ENCODE assay signal across 23 cellular contexts in the genomic region with DNA sequence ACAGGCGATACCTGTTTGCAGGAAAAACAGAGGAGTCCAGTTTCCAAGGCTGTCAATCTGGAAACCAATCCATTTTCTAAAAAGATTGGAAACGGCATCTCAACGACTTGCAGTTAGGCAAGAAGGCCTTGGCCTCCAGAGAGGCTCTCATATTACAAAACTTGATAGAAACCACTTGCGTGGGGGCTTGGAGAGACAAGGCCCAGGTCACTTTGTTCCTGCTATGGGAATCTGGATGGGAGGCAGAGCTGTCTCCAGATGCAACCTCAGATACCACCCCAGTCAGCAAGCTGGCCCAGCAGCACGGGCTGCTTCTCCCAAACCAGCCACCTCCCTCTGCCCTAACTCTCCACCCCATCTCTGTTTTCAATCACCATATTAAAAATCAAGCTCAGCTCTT.
"Had no signal": no experiment of that assay in that cellular context is flagged by ENCODE, and none has a peak within 500 bp of the region (broad histone marks: within the 10 kb centered on the region; RNA-seq: fewer than 3 reads in every experiment).

No MANE protein-coding gene starts in this region.

- DNase-seq: colonic mucosa; dermis blood vessel endothelial cell; effector CD4-positive, alpha-beta T cell; endodermal cell; foreskin fibroblast; glutamatergic neuron; left ventricle myocardium superior; mesendoderm; naive B cell; psoas muscle; retina; right lobe of liver; spleen; stimulated activated CD4-positive, alpha-beta T cell treated with anti-CD3 and anti-CD28 coated beads, Interleukin-15, amount 100 ng/mL, for 24 hours; stimulated activated CD4-positive, alpha-beta T cell treated with anti-CD3 and anti-CD28 coated beads, Interleukin-1b, Interleukin-23, amount 100 ng/mL, for 48 hours; stimulated activated CD4-positive, alpha-beta T cell treated with anti-CD3 and anti-CD28 coated beads, Interleukin-4, amount 100 ng/mL, for 24 hours; stimulated activated naive CD8-positive, alpha-beta T cell treated with anti-CD3 and anti-CD28 coated beads, Interleukin-15, amount 100 ng/mL, for 72 hours; transverse colon had no signal

- H3K9me3 ChIP-seq: colonic mucosa, gastroesophageal sphincter, psoas muscle, right lobe of liver, spleen, thoracic aorta, transverse colon had no signal

- H3K4me1 Mint-ChIP-seq: naive B cell; stimulated activated memory B cell treated with anti-CD40 and anti-IgM and Interleukin-4, amounts not matched to agents 10 μg/mL and 1 μg/mL and 100 μg/mL, for 72 hours; stimulated activated naive CD8-positive, alpha-beta T cell treated with anti-CD3 and anti-CD28 coated beads, Interleukin-15, amount 100 ng/mL, for 72 hours had no signal

- H3K27me3 Mint-ChIP-seq: stimulated activated naive CD8-positive, alpha-beta T cell treated with anti-CD3 and anti-CD28 coated beads, Interleukin-15, amount 100 ng/mL, for 72 hours had no signal

- H3K36me3 ChIP-seq: colonic mucosa, gastroesophageal sphincter, right lobe of liver, spleen, thoracic aorta, transverse colon had no signal

- H3K27ac ChIP-seq: colonic mucosa, gastroesophageal sphincter, psoas muscle, right lobe of liver, spleen, thoracic aorta, transverse colon had no signal

- H3K27ac Mint-ChIP-seq: endodermal cell; naive B cell; stimulated activated memory B cell treated with anti-CD40 and anti-IgM and Interleukin-4, amounts not matched to agents 10 μg/mL and 1 μg/mL and 100 μg/mL, for 72 hours; stimulated activated naive CD8-positive, alpha-beta T cell treated with anti-CD3 and anti-CD28 coated beads, Interleukin-15, amount 100 ng/mL, for 72 hours had no signal

- H3K27me3 ChIP-seq: colonic mucosa, gastroesophageal sphincter, right lobe of liver, transverse colon had no signal

- H3K4me3 Mint-ChIP-seq: endodermal cell; naive B cell; nephron; stimulated activated memory B cell treated with anti-CD40 and anti-IgM and Interleukin-4, amounts not matched to agents 10 μg/mL and 1 μg/mL and 100 μg/mL, for 72 hours; stimulated activated naive CD8-positive, alpha-beta T cell treated with anti-CD3 and anti-CD28 coated beads, Interleukin-15, amount 100 ng/mL, for 72 hours had no signal

- H3K36me3 Mint-ChIP-seq: naive B cell; stimulated activated memory B cell treated with anti-CD40 and anti-IgM and Interleukin-4, amounts not matched to agents 10 μg/mL and 1 μg/mL and 100 μg/mL, for 72 hours had no signal

- ATAC-seq: gastroesophageal sphincter; left ventricle myocardium superior; psoas muscle; right lobe of liver; stimulated activated memory B cell treated with anti-CD40 and anti-IgM and Interleukin-4, amounts not matched to agents 10 μg/mL and 1 μg/mL and 100 μg/mL, for 72 hours; stimulated activated naive CD8-positive, alpha-beta T cell treated with anti-CD3 and anti-CD28 coated beads, Interleukin-15, amount 100 ng/mL, for 72 hours had no signal

- H3K4me1 ChIP-seq: colonic mucosa, right lobe of liver had no signal

- H3K4me3 ChIP-seq: colonic mucosa, gastroesophageal sphincter, lung, psoas muscle, right lobe of liver, spleen, thoracic aorta, transverse colon had no signal

- H3K9me3 Mint-ChIP-seq: endodermal cell; nephron; stimulated activated memory B cell treated with anti-CD40 and anti-IgM and Interleukin-4, amounts not matched to agents 10 μg/mL and 1 μg/mL and 100 μg/mL, for 72 hours; stimulated activated naive CD8-positive, alpha-beta T cell treated with anti-CD3 and anti-CD28 coated beads, Interleukin-15, amount 100 ng/mL, for 72 hours had no signal
